ENCODE assay signal across 10 cellular contexts in the genomic region with DNA sequence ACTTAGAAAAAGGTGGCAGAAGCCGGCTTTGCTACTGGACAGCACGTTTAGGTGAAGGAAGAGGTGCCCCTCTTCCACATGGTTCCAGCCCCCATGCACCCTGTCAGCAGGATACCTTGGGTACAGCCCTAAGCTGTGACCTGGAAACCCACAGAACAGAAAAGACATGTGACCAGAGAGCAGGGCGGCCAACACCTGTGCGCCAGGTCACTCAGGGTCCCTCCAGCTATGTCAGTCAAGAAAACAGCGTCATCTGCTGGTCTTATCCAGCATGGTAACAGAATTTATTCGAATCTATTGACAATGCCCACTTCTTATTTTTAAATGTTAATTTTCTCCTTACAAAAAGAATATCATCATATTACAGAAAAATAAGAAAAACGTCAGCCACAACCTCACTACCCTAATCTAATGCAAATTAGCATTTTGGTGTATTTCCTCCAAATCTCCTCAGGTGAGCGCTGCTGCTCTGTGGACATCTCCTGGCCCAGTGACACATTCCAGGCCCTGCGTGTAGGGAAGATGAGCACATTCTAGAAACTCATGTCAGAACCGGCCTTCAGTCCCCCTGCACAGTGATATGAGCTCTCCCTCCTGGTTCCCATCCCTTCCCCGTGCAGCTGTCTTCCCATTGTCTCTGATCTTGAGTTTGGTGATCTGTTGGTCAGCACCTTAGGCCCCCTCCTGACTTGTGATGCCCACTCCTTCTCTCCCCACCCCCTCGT. TPM values are rescaled to one million over a fixed set of nuclear protein-coding genes. Genes with fewer than 3 reads are reported as not detected.
DNase-seq lines count a peak whose midpoint lies in the region; ATAC-seq and TF ChIP-seq lines count a peak whose summit lies in the region.
"Had no signal": no experiment of that assay in that cellular context is flagged by ENCODE, and none has a peak within 500 bp of the region (broad histone marks: within the 10 kb centered on the region; RNA-seq: fewer than 3 reads in every experiment).

No MANE protein-coding gene starts in this region.

- DNase-seq in GM12864 (ENCODE audit: low read depth) (no peak), dorsolateral prefrontal cortex (no peak), neural crest cell (ENCODE audit: low read depth, low spot score) (no peak)
- DNase-seq: activated CD4-positive, alpha-beta T cell treated with anti-CD3 and anti-CD28 coated beads for 48 hours; NCI-H510A; stimulated activated CD4-positive, alpha-beta T cell treated with anti-CD3 and anti-CD28 coated beads, Interleukin-4, amount 100 ng/mL, for 24 hours had no signal

- H3K4me3 ChIP-seq in GM12864 (ENCODE audit: low read depth, low read length) (no peak overlapping the region), dorsolateral prefrontal cortex (no peak overlapping the region)

- intact Hi-C loops in dorsolateral prefrontal cortex (cut with DNase I) = no loop called here

- no peak overlapping the region for H3K4me3 Mint-ChIP-seq in neural crest cell

- no peaks in the 10 kb centered on the region for H3K27me3 Mint-ChIP-seq in neural crest cell (ENCODE audit: low read depth)

- H3K4me1 Mint-ChIP-seq in neural crest cell = peaks cover 6% of the 10 kb centered on the region

- H3K27me3 ChIP-seq in dorsolateral prefrontal cortex = no peaks in the 10 kb centered on the region

- no peak overlapping the region for H3K27ac Mint-ChIP-seq in neural crest cell (ENCODE audit: unreplicated experiment)

- no peak overlapping the region for H3K27ac ChIP-seq in dorsolateral prefrontal cortex

- TF ChIP-seq CTCF in GM12864 (IDR thresholded peaks at IDR 0.05; ENCODE audit: low read depth, low read length, missing control alignments) = peak; percentile 32
- peak; percentile 43 for TF ChIP-seq CTCF in LNCAP (IDR thresholded peaks at IDR 0.05)
- TF ChIP-seq CTCF in dorsolateral prefrontal cortex (IDR thresholded peaks at IDR 0.05 in 54 of 56, conservative IDR thresholded peaks at IDR 0.05 in 2 of 56; ENCODE audit: low read depth in 1 of 56, partially characterized antibody in 56 of 56) = peak in 35 of 56 donors; percentile 12 to 61 (median 33)
- peak; percentile 63 for TF ChIP-seq CTCF in neural crest cell (conservative IDR thresholded peaks at IDR 0.05)

- ATAC-seq in GM19463 (IDR thresholded peaks at IDR 0.05; ENCODE audit: unreplicated experiment) (no peak), HG03280 (IDR thresholded peaks at IDR 0.05; ENCODE audit: unreplicated experiment) (no peak), GM21447 (IDR thresholded peaks at IDR 0.05; ENCODE audit: unreplicated experiment) (no peak)

- no peaks in the 10 kb centered on the region for H3K9me3 Mint-ChIP-seq in neural crest cell

- H3K36me3 Mint-ChIP-seq in neural crest cell (ENCODE audit: low read depth) = no peaks in the 10 kb centered on the region

RNA-seq across cellular contexts. Expression of gene GTF2H5, which starts 37.2 kb away (rescaled TPM):
- total RNA-seq in dorsolateral prefrontal cortex (10 to 100 TPM; 12.2 to 32.2 (median 24.3) TPM), neural crest cell (21.1 and 23.8 TPM in 2 replicates)

RNA-seq across cellular contexts. Expression of gene SERAC1, which starts 37.3 kb away (rescaled TPM):
- total RNA-seq in dorsolateral prefrontal cortex (10 to 100 TPM in 116 of 120 experiments, 1 to 10 TPM in 4; 9.5 to 22.3 (median 15.6) TPM), neural crest cell (11.3 and 12.2 TPM in 2 replicates)
